ENCODE assay signal across 1 cellular context in genomic region chr1:16907870-16908758, GRCh38.
TF ChIP-seq lines count a peak whose summit lies in the region.

No MANE protein-coding gene starts in this region.

TF ChIP-seq in WTC11, 78 proteins besides CTCF, POLR2A, EP300 and RAD21 (continued from another document):
- TF ChIP-seq, protein P1, sequence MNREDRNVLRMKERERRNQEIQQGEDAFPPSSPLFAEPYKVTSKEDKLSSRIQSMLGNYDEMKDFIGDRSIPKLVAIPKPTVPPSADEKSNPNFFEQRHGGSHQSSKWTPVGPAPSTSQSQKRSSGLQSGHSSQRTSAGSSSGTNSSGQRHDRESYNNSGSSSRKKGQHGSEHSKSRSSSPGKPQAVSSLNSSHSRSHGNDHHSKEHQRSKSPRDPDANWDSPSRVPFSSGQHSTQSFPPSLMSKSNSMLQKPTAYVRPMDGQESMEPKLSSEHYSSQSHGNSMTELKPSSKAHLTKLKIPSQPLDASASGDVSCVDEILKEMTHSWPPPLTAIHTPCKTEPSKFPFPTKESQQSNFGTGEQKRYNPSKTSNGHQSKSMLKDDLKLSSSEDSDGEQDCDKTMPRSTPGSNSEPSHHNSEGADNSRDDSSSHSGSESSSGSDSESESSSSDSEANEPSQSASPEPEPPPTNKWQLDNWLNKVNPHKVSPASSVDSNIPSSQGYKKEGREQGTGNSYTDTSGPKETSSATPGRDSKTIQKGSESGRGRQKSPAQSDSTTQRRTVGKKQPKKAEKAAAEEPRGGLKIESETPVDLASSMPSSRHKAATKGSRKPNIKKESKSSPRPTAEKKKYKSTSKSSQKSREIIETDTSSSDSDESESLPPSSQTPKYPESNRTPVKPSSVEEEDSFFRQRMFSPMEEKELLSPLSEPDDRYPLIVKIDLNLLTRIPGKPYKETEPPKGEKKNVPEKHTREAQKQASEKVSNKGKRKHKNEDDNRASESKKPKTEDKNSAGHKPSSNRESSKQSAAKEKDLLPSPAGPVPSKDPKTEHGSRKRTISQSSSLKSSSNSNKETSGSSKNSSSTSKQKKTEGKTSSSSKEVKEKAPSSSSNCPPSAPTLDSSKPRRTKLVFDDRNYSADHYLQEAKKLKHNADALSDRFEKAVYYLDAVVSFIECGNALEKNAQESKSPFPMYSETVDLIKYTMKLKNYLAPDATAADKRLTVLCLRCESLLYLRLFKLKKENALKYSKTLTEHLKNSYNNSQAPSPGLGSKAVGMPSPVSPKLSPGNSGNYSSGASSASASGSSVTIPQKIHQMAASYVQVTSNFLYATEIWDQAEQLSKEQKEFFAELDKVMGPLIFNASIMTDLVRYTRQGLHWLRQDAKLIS (CRISPR knock-in tag; IDR thresholded peaks at IDR 0.05; ENCODE audit: borderline replicate concordance), result no peak
- TF ChIP-seq ZNF121 (CRISPR knock-in tag; IDR thresholded peaks at IDR 0.05), result no peak
- TF ChIP-seq GTF2I (CRISPR knock-in tag; conservative IDR thresholded peaks at IDR 0.05), result no peak
- TF ChIP-seq, protein P2, sequence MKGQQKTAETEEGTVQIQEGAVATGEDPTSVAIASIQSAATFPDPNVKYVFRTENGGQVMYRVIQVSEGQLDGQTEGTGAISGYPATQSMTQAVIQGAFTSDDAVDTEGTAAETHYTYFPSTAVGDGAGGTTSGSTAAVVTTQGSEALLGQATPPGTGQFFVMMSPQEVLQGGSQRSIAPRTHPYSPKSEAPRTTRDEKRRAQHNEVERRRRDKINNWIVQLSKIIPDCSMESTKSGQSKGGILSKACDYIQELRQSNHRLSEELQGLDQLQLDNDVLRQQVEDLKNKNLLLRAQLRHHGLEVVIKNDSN (CRISPR knock-in tag; IDR thresholded peaks at IDR 0.05), result no peak
- TF ChIP-seq FOXP1 (CRISPR knock-in tag; IDR thresholded peaks at IDR 0.05; ENCODE audit: borderline replicate concordance), result no peak
- TF ChIP-seq, protein P3, sequence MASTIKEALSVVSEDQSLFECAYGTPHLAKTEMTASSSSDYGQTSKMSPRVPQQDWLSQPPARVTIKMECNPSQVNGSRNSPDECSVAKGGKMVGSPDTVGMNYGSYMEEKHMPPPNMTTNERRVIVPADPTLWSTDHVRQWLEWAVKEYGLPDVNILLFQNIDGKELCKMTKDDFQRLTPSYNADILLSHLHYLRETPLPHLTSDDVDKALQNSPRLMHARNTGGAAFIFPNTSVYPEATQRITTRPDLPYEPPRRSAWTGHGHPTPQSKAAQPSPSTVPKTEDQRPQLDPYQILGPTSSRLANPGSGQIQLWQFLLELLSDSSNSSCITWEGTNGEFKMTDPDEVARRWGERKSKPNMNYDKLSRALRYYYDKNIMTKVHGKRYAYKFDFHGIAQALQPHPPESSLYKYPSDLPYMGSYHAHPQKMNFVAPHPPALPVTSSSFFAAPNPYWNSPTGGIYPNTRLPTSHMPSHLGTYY (CRISPR knock-in tag; IDR thresholded peaks at IDR 0.05), result no peak
- no peak for TF ChIP-seq ZBTB43 (CRISPR knock-in tag; IDR thresholded peaks at IDR 0.05)
- TF ChIP-seq ATF3 (CRISPR knock-in tag; conservative IDR thresholded peaks at IDR 0.05), result no peak
- TF ChIP-seq JAZF1 (CRISPR knock-in tag; IDR thresholded peaks at IDR 0.05), result no peak
- TF ChIP-seq, protein P4, sequence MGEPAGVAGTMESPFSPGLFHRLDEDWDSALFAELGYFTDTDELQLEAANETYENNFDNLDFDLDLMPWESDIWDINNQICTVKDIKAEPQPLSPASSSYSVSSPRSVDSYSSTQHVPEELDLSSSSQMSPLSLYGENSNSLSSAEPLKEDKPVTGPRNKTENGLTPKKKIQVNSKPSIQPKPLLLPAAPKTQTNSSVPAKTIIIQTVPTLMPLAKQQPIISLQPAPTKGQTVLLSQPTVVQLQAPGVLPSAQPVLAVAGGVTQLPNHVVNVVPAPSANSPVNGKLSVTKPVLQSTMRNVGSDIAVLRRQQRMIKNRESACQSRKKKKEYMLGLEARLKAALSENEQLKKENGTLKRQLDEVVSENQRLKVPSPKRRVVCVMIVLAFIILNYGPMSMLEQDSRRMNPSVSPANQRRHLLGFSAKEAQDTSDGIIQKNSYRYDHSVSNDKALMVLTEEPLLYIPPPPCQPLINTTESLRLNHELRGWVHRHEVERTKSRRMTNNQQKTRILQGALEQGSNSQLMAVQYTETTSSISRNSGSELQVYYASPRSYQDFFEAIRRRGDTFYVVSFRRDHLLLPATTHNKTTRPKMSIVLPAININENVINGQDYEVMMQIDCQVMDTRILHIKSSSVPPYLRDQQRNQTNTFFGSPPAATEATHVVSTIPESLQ (CRISPR knock-in tag; IDR thresholded peaks at IDR 0.05), result no peak
- no peak for TF ChIP-seq PRRX2 (CRISPR knock-in tag; IDR thresholded peaks at IDR 0.05)
- no peak for TF ChIP-seq GABPB1 (CRISPR knock-in tag; IDR thresholded peaks at IDR 0.05)
- TF ChIP-seq CBFB (CRISPR knock-in tag; IDR thresholded peaks at IDR 0.05; ENCODE audit: low read depth), result no peak
- no peak for TF ChIP-seq IRF1 (CRISPR knock-in tag; IDR thresholded peaks at IDR 0.05)
- no peak for TF ChIP-seq RORB (CRISPR knock-in tag; IDR thresholded peaks at IDR 0.05)
- no peak for TF ChIP-seq NR2C2 (CRISPR knock-in tag; IDR thresholded peaks at IDR 0.05)
